Comparison of ENCODE assay signal across 8 cellular contexts in the genomic region with DNA sequence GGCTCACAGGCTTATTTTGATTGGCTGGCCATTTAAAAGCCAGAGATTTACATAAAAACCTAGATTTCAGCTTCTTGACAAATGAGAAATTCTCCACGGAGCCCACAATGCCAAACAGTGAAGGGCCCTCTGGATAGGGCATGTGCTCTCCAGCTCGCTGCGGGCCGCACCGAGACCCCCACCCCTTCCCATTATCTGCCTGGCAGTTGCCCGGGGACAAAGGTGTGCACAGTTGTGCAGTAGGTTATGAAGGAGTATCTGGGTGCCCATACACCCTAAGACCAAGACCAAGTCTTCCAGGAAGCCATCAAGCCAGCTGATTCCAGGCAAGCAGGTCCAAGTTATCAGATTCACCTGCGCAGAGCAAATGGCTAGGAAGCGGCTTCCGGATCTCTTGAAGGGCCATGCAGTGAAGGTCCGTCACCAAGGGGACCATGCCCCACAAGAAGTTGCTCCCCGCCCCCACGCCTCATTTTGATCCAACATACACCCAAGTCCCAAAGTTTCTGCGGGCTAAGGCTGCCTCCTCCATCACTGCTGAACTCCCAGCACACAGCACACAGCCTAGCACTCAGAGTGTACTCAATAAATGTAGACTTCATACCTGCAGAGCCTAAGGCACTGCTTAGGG. TPM values are rescaled to one million over a fixed set of nuclear protein-coding genes. Genes with fewer than 3 reads are reported as not detected.
DNase-seq lines count a peak whose midpoint lies in the region; ATAC-seq and TF ChIP-seq lines count a peak whose summit lies in the region.

No MANE protein-coding gene starts in this region.

- peaks cover 15% of the 10 kb centered on the region for H4K20me1 ChIP-seq in PC-3 (ENCODE audit: low read length)

- CTCF ChIA-PET in CD4-positive, alpha-beta T cell (lab: Charles Lee) = interaction anchor here (2.1 kb wide), 1 partner anchor 13 kb away, joined by 8 read pairs; no protein-coding TSS in a partner anchor
- CTCF ChIA-PET in PC-3 (lab: Charles Lee) = interaction anchor here (0.6 kb wide), 2 partner anchors 185 to 341 kb away, joined by 3 to 7 read pairs; no protein-coding TSS in a partner anchor

- TF ChIP-seq CTCF in CD4-positive, alpha-beta T cell (IDR thresholded peaks at IDR 0.05) = no peak
- no peak for TF ChIP-seq CTCF in PC-3 (conservative IDR thresholded peaks at IDR 0.05; ENCODE audit: low read depth, low read length)
- no peak for TF ChIP-seq CTCF in epithelial cell of proximal tubule (conservative IDR thresholded peaks at IDR 0.05; ENCODE audit: low read depth, low read length)

- H3K36me3 ChIP-seq in PC-3 (ENCODE audit: low read depth, low read length) = peaks cover 13% of the 10 kb centered on the region
- H3K36me3 ChIP-seq in neuron (ENCODE audit: insufficient read depth, low read length) = peaks cover 11% of the 10 kb centered on the region

- peaks cover 32% of the 10 kb centered on the region for H3K4me1 Mint-ChIP-seq in CD4-positive, alpha-beta T cell (ENCODE audit: low read depth)

- H3K36me3 Mint-ChIP-seq in CD4-positive, alpha-beta T cell (ENCODE audit: low read depth) = peaks cover 27% of the 10 kb centered on the region

- H3K9me3 Mint-ChIP-seq in CD4-positive, alpha-beta T cell = no peaks in the 10 kb centered on the region

- H2AFZ ChIP-seq in PC-3 (ENCODE audit: low read length) = no peak overlapping the region
- no peak overlapping the region for H2AFZ ChIP-seq in neuron (ENCODE audit: low read depth, low read length)

- no TSS peak for BruUV-seq in PC-3 (replicated peaks; lab: Mats Ljungman, UMichigan)

- intact Hi-C loops in CD4-positive, alpha-beta T cell (cut with DNase I, micrococcal nuclease) = loop anchor here in 1 of 2 experiments (10.0 kb wide), 2 partner anchors 409 to 939 kb away; a partner anchor contains a TSS
- intact Hi-C loops in PC-3 (cut with micrococcal nuclease) = loop anchor here (2.0 kb wide), 1 partner anchor 35 kb away; a partner anchor contains a TSS

- no peak for DNase-seq in CD4-positive, alpha-beta T cell
- DNase-seq in PC-3 (no peak), epithelial cell of proximal tubule (ENCODE audit: low read depth) (no peak), NCI-H187 (lab: John Stamatoyannopoulos, UW) (no peak)
- no peak for DNase-seq in NK-92 treated with Interleukin-12 subunit alpha and Interleukin-12 subunit beta, amount 100 ng/mL, for 24 hours (lab: John Stamatoyannopoulos, UW)
- DNase-seq in activated CD4-positive, alpha-beta T cell treated with anti-CD3 and anti-CD28 coated beads, Interleukin-2, amount 50 U/mL, for 4 hours = no peak

- no peaks in the 10 kb centered on the region for H3K9me2 ChIP-seq in PC-3 (replicated peaks; ENCODE audit: low read length)

- H3K79me2 ChIP-seq in PC-3 (ENCODE audit: low read length) = peaks cover 46% of the 10 kb centered on the region

- H3K9me3 ChIP-seq in CD4-positive, alpha-beta T cell (ENCODE audit: control insufficient read depth, low read length) = no peaks in the 10 kb centered on the region
- H3K9me3 ChIP-seq in PC-3 (ENCODE audit: low read length) = no peaks in the 10 kb centered on the region
- H3K9me3 ChIP-seq in neuron (ENCODE audit: low read length) = no peaks in the 10 kb centered on the region

- H3K4me3 Mint-ChIP-seq in CD4-positive, alpha-beta T cell = peak overlapping the region; percentile 98

- ATAC-seq in CD4-positive, alpha-beta T cell (ENCODE audit: poor library complexity) = no peak
- ATAC-seq in PC-3 = no peak; the same call in 1 of the 2 replicates
- no peak for ATAC-seq in GM21515 (IDR thresholded peaks at IDR 0.05; ENCODE audit: unreplicated experiment)

- peak overlapping the region; percentile 88 for H3K4me3 ChIP-seq in PC-3 (ENCODE audit: low read length)
- H3K4me3 ChIP-seq in epithelial cell of proximal tubule (ENCODE audit: low read depth, low read length) = peak overlapping the region; percentile 94
- peak overlapping the region; percentile 61 for H3K4me3 ChIP-seq in neuron (ENCODE audit: low read length)

- no peaks in the 10 kb centered on the region for H3K27me3 Mint-ChIP-seq in CD4-positive, alpha-beta T cell

- H3K4me1 ChIP-seq in PC-3 (ENCODE audit: insufficient read depth, low read length) = peaks cover 17% of the 10 kb centered on the region
- H3K4me1 ChIP-seq in neuron (ENCODE audit: insufficient read depth, low read length) = peaks cover 17% of the 10 kb centered on the region

- H3F3A ChIP-seq in PC-3 (ENCODE audit: low read length, unreplicated experiment) = no peaks in the 10 kb centered on the region

- POLR2A ChIA-PET in CD4-positive, alpha-beta T cell (lab: Charles Lee) = interaction anchor here (1.1 to 2.8 kb wide), 4 partner anchors 36 to 885 kb away, joined by 3 to 31 read pairs (median 12); a partner anchor contains a TSS
- POLR2A ChIA-PET in PC-3 (lab: Charles Lee; ENCODE audit: unreplicated experiment) = interaction anchor here (0.6 kb wide), 1 partner anchor 29 kb away, joined by 3 read pairs; no protein-coding TSS in a partner anchor

- peak overlapping the region; percentile 92 for H3K27ac Mint-ChIP-seq in CD4-positive, alpha-beta T cell

- no peak overlapping the region for H3K27ac ChIP-seq in CD4-positive, alpha-beta T cell (ENCODE audit: low read depth, low read length)
- no peak overlapping the region for H3K27ac ChIP-seq in PC-3 (ENCODE audit: low read length)

- no peaks in the 10 kb centered on the region for H3K27me3 ChIP-seq in CD4-positive, alpha-beta T cell (ENCODE audit: control insufficient read depth, insufficient read depth, low read length)
- no peaks in the 10 kb centered on the region for H3K27me3 ChIP-seq in PC-3 (ENCODE audit: low read length)
- H3K27me3 ChIP-seq in neuron (ENCODE audit: insufficient read depth, low read length) = no peaks in the 10 kb centered on the region

- H3K9ac ChIP-seq in PC-3 (ENCODE audit: low read length) = peak overlapping the region; percentile 98

- peak overlapping the region; percentile 77 for H3K4me2 ChIP-seq in PC-3 (ENCODE audit: low read length)

RNA-seq across cellular contexts. Expression of a gene that starts 1.3 kb away (rescaled TPM):
- total RNA-seq in CD4-positive, alpha-beta T cell = 10 to 100 TPM; 59.9 to 60.2 TPM
- total RNA-seq in PC-3 (2014; rRNA removed) (42.9 and 46.0 TPM in 2 replicates), epithelial cell of proximal tubule (27.0 and 39.5 TPM in 2 replicates)

RNA-seq across cellular contexts. Expression of a gene that starts 35.2 kb away (rescaled TPM):
- total RNA-seq in CD4-positive, alpha-beta T cell = 10 to 100 TPM; 57.2 to 57.9 TPM
- total RNA-seq in PC-3 (2014; rRNA removed) = 18.7 and 26.8 TPM in 2 replicates
- total RNA-seq in epithelial cell of proximal tubule = 12.7 and 16.0 TPM in 2 replicates
